11 cellular contexts compared by ENCODE assay signal in genomic region chr17:34979153-34979552, GRCh38. TPM values are rescaled to one million over a fixed set of nuclear protein-coding genes. Genes with fewer than 3 reads are reported as not detected.
A peak's percentile ranks its signal among the peaks of the same experiment; 100 is the strongest.
DNase-seq lines count a peak whose midpoint lies in the region; ATAC-seq and TF ChIP-seq lines count a peak whose summit lies in the region.
"Had no signal": no experiment of that assay in that cellular context is flagged by ENCODE, and none has a peak within 500 bp of the region (broad histone marks: within the 10 kb centered on the region; RNA-seq: fewer than 3 reads in every experiment).

No MANE protein-coding gene starts in this region.

- no peak overlapping the region for H3K27ac ChIP-seq in CD8-positive, alpha-beta memory T cell (ENCODE audit: low read depth, low read length)
- peak overlapping the region; percentile 87; the same call in 1 of the 2 replicates for H3K27ac ChIP-seq in HCT116 (ENCODE audit: low read depth, low read length)

- no peaks in the 10 kb centered on the region for H3K9me2 ChIP-seq in HCT116 (ENCODE audit: insufficient read depth)

- peaks cover 36 to 45% (median 43%) of the 10 kb centered on the region in 3 donors for H3K4me1 Mint-ChIP-seq in CD8-positive, alpha-beta memory T cell
- peaks cover 52% of the 10 kb centered on the region for H3K4me1 Mint-ChIP-seq in activated T-helper 2 cell treated with anti-CD3 and anti-CD28 coated beads, Interferon-gamma antibody, Interleukin-2, Interleukin-4, amounts not matched to agents 10 μg/mL and 5 μg/mL and 100 μg/mL, durations not matched to agents 14 hours and 24 hours and 36 hours (ENCODE audit: low read depth)
- H3K4me1 Mint-ChIP-seq in neural crest cell (peaks cover 40% of the 10 kb centered on the region), endothelial cell (ENCODE audit: unreplicated experiment) (peaks cover 21% of the 10 kb centered on the region)

- H3K36me3 ChIP-seq in CD8-positive, alpha-beta memory T cell (ENCODE audit: insufficient read depth, low read length), result no peaks in the 10 kb centered on the region
- H3K36me3 ChIP-seq in HCT116 (ENCODE audit: control insufficient read depth in 1 of 2, insufficient read depth in 2 of 2, low read length in 2 of 2), result no peaks in the 10 kb centered on the region

- no peaks in the 10 kb centered on the region for H4K20me1 ChIP-seq in HCT116 (ENCODE audit: insufficient read depth)

- no TSS peak for BruUV-seq in HCT116 (replicated peaks; lab: Mats Ljungman, UMichigan)

- RAD21 ChIA-PET in HCT116 (lab: Charles Lee; ENCODE audit: low non-redundant PET in 1 of 2, low total read pairs in 2 of 2, uncharacterized antibody in 2 of 2, unreplicated experiment in 2 of 2), result no interaction called here

- peak overlapping the region; percentile 90 for H3K4me2 ChIP-seq in HCT116 (ENCODE audit: low read length)

- DNase-seq in CD8-positive, alpha-beta memory T cell, result no peak
- DNase-seq in HCT116 (ENCODE audit: low read depth, low spot score) (no peak), neural crest cell (ENCODE audit: low read depth, low spot score) (no peak), GM19240 (ENCODE audit: insufficient read length, low spot score) (no peak), dedifferentiated amniotic fluid mesenchymal stem cell (ENCODE audit: extremely low spot score) (no peak), endothelial cell (ENCODE audit: low spot score) (no peak)
- DNase-seq in activated T-helper 2 cell treated with anti-CD3 and anti-CD28 coated beads, Interferon-gamma antibody, Interleukin-2, Interleukin-4, amounts not matched to agents 10 μg/mL and 5 μg/mL and 100 μg/mL, durations not matched to agents 14 hours and 24 hours and 36 hours (ENCODE audit: low spot score), result no peak
- DNase-seq: central memory CD4-positive, alpha-beta T cell; NCI-H1694; T-helper 9 cell had no signal

- no peak overlapping the region for H3K4me3 ChIP-seq in CD8-positive, alpha-beta memory T cell (ENCODE audit: low read length)
- H3K4me3 ChIP-seq in HCT116 (replicated peaks in 1 of 2; ENCODE audit: low read depth in 1 of 2, low read length in 2 of 2), result peak overlapping the region; percentile 68 to 80; a peak in 3 of 4 replicates

- H3K9me3 Mint-ChIP-seq in CD8-positive, alpha-beta memory T cell, result no peaks in the 10 kb centered on the region
- H3K9me3 Mint-ChIP-seq in activated T-helper 2 cell treated with anti-CD3 and anti-CD28 coated beads, Interferon-gamma antibody, Interleukin-2, Interleukin-4, amounts not matched to agents 10 μg/mL and 5 μg/mL and 100 μg/mL, durations not matched to agents 14 hours and 24 hours and 36 hours, result no peaks in the 10 kb centered on the region
- H3K9me3 Mint-ChIP-seq in neural crest cell (no peaks in the 10 kb centered on the region), endothelial cell (ENCODE audit: unreplicated experiment) (no peaks in the 10 kb centered on the region)

- H3K36me3 Mint-ChIP-seq in CD8-positive, alpha-beta memory T cell, result peaks cover 0 to 22% (median 3%) of the 10 kb centered on the region in 3 donors
- H3K36me3 Mint-ChIP-seq in activated T-helper 2 cell treated with anti-CD3 and anti-CD28 coated beads, Interferon-gamma antibody, Interleukin-2, Interleukin-4, amounts not matched to agents 10 μg/mL and 5 μg/mL and 100 μg/mL, durations not matched to agents 14 hours and 24 hours and 36 hours (ENCODE audit: low read depth), result peaks cover 17% of the 10 kb centered on the region
- peaks cover 7% of the 10 kb centered on the region for H3K36me3 Mint-ChIP-seq in neural crest cell (ENCODE audit: low read depth)
- peaks cover 4% of the 10 kb centered on the region for H3K36me3 Mint-ChIP-seq in endothelial cell (ENCODE audit: low read depth, unreplicated experiment)

- POLR2A ChIA-PET in CD8-positive, alpha-beta memory T cell (lab: Charles Lee), result no interaction called here
- POLR2A ChIA-PET in HCT116 (lab: Charles Lee), result interaction anchor here (1.4 to 1.8 kb wide), 2 partner anchors 10 to 13 kb away, joined by 4 to 5 read pairs; no protein-coding TSS in a partner anchor

- no peak for TF ChIP-seq CTCF in HCT116 (IDR thresholded peaks at IDR 0.05 in 2 of 3, conservative IDR thresholded peaks at IDR 0.05 in 1 of 3; ENCODE audit: borderline replicate concordance in 1 of 3, insufficient read depth in 1 of 3, low read depth in 2 of 3, low read length in 2 of 3)
- TF ChIP-seq CTCF in neural crest cell (conservative IDR thresholded peaks at IDR 0.05), result no peak
- no peak for TF ChIP-seq CTCF in endothelial cell (IDR thresholded peaks at IDR 0.05; ENCODE audit: unreplicated experiment)

- intact Hi-C loops in HCT116 (cut with micrococcal nuclease), result no loop called here
- intact Hi-C loops in activated T-helper 2 cell treated with anti-CD3 and anti-CD28 coated beads, Interferon-gamma antibody, Interleukin-2, Interleukin-4, amounts not matched to agents 10 μg/mL and 5 μg/mL and 100 μg/mL, durations not matched to agents 14 hours and 24 hours and 36 hours (cut with micrococcal nuclease), result no loop called here

- H3K79me2 ChIP-seq in HCT116 (ENCODE audit: insufficient read depth, low read length), result peaks cover 29% of the 10 kb centered on the region

- ATAC-seq in HCT116 (no peak), HG03378 (IDR thresholded peaks at IDR 0.05; ENCODE audit: unreplicated experiment) (no peak)

- H3K4me3 Mint-ChIP-seq in CD8-positive, alpha-beta memory T cell, result peak overlapping the region in 6 of 7 donors; percentile 29 to 94 (median 38)
- H3K4me3 Mint-ChIP-seq in activated T-helper 2 cell treated with anti-CD3 and anti-CD28 coated beads, Interferon-gamma antibody, Interleukin-2, Interleukin-4, amounts not matched to agents 10 μg/mL and 5 μg/mL and 100 μg/mL, durations not matched to agents 14 hours and 24 hours and 36 hours (ENCODE audit: low read depth), result peak overlapping the region; percentile 93
- H3K4me3 Mint-ChIP-seq in neural crest cell (peak overlapping the region; percentile 74), endothelial cell (ENCODE audit: unreplicated experiment) (no peak overlapping the region)

- CTCF ChIA-PET in CD8-positive, alpha-beta memory T cell (lab: Charles Lee), result interaction anchor here (0.7 to 1.4 kb wide), 2 partner anchors 18 to 84 kb away, joined by 3 to 4 read pairs; partner anchors contain the start of genes CCT6B, RFFL and ZNF830
- CTCF ChIA-PET in HCT116 (lab: Charles Lee), result no interaction called here

- TF ChIP-seq RAD21 in HCT116 (IDR thresholded peaks at IDR 0.05; ENCODE audit: low read depth), result no peak

- no peaks in the 10 kb centered on the region for H3K27me3 ChIP-seq in CD8-positive, alpha-beta memory T cell (ENCODE audit: insufficient read depth, low read length, poor library complexity, severe bottlenecking)
- H3K27me3 ChIP-seq in HCT116 (ENCODE audit: insufficient read depth, low read length), result no peaks in the 10 kb centered on the region

- TF ChIP-seq POLR2A in HCT116 (IDR thresholded peaks at IDR 0.05; ENCODE audit: borderline replicate concordance, extremely low read depth, insufficient read depth, insufficient read length), result no peak

- H3K27me3 Mint-ChIP-seq in CD8-positive, alpha-beta memory T cell, result no peaks in the 10 kb centered on the region
- H3K27me3 Mint-ChIP-seq in activated T-helper 2 cell treated with anti-CD3 and anti-CD28 coated beads, Interferon-gamma antibody, Interleukin-2, Interleukin-4, amounts not matched to agents 10 μg/mL and 5 μg/mL and 100 μg/mL, durations not matched to agents 14 hours and 24 hours and 36 hours (ENCODE audit: low read depth), result no peaks in the 10 kb centered on the region
- H3K27me3 Mint-ChIP-seq in neural crest cell (ENCODE audit: low read depth), result no peaks in the 10 kb centered on the region
- peaks cover 7% of the 10 kb centered on the region for H3K27me3 Mint-ChIP-seq in endothelial cell (ENCODE audit: unreplicated experiment)

- peak overlapping the region; percentile 93; the same call in 1 of the 2 replicates for H3K9ac ChIP-seq in HCT116 (ENCODE audit: low read length)

- H3K4me1 ChIP-seq in CD8-positive, alpha-beta memory T cell (ENCODE audit: insufficient read depth, low read length), result peaks cover 37% of the 10 kb centered on the region
- peaks cover 9 to 19% of the 10 kb centered on the region in 2 experiments; a peak in 3 of 4 replicates for H3K4me1 ChIP-seq in HCT116 (ENCODE audit: control insufficient read depth in 1 of 2, insufficient read depth in 2 of 2, low read length in 2 of 2)

- H2AFZ ChIP-seq in HCT116 (ENCODE audit: low read depth, low read length, poor library complexity, severe bottlenecking), result no peak overlapping the region

- peak overlapping the region in 3 of 8 donors; percentile 65 to 99 (median 99) for H3K27ac Mint-ChIP-seq in CD8-positive, alpha-beta memory T cell
- no peak overlapping the region for H3K27ac Mint-ChIP-seq in activated T-helper 2 cell treated with anti-CD3 and anti-CD28 coated beads, Interferon-gamma antibody, Interleukin-2, Interleukin-4, amounts not matched to agents 10 μg/mL and 5 μg/mL and 100 μg/mL, durations not matched to agents 14 hours and 24 hours and 36 hours
- H3K27ac Mint-ChIP-seq in neural crest cell (ENCODE audit: unreplicated experiment) (no peak overlapping the region), endothelial cell (ENCODE audit: unreplicated experiment) (no peak overlapping the region)

- no peaks in the 10 kb centered on the region for H3K9me3 ChIP-seq in CD8-positive, alpha-beta memory T cell (ENCODE audit: low read length)
- no peaks in the 10 kb centered on the region for H3K9me3 ChIP-seq in HCT116 (ENCODE audit: control insufficient read depth in 1 of 2, insufficient read depth in 1 of 2, low read depth in 1 of 2, low read length in 2 of 2)

RNA-seq across cellular contexts. Expression of gene LIG3, which starts 1.2 kb away (rescaled TPM):
- total RNA-seq in CD8-positive, alpha-beta memory T cell, result 10 to 100 TPM; 48.7 to 50.9 TPM
- polyA plus RNA-seq in CD8-positive, alpha-beta memory T cell, result 14.7 TPM
- total RNA-seq in HCT116 (2021; ENCODE audit: unreplicated experiment), result 49.4 TPM
- polyA plus RNA-seq in HCT116 (2012), result 26.2 and 28.8 TPM in 2 replicates
- total RNA-seq in activated T-helper 2 cell treated with anti-CD3 and anti-CD28 coated beads, Interferon-gamma antibody, Interleukin-2, Interleukin-4, amounts not matched to agents 10 μg/mL and 5 μg/mL and 100 μg/mL, durations not matched to agents 14 hours and 24 hours and 36 hours, result 56.3 and 65.7 TPM in 2 replicates
- total RNA-seq in neural crest cell, result 110 and 126 TPM in 2 replicates
- 42.1 TPM for total RNA-seq in endothelial cell (ENCODE audit: unreplicated experiment)

RNA-seq across cellular contexts. Expression of gene ZNF830, which starts 17.8 kb away (rescaled TPM):
- total RNA-seq in CD8-positive, alpha-beta memory T cell, result 10 to 100 TPM; 22.7 to 26.7 TPM
- polyA plus RNA-seq in CD8-positive, alpha-beta memory T cell, result 25.2 TPM
- total RNA-seq in HCT116 (2021; ENCODE audit: unreplicated experiment), result 11.1 TPM
- 6.4 and 8.4 TPM in 2 replicates for polyA plus RNA-seq in HCT116 (2012)
- 23.8 and 24.9 TPM in 2 replicates for total RNA-seq in activated T-helper 2 cell treated with anti-CD3 and anti-CD28 coated beads, Interferon-gamma antibody, Interleukin-2, Interleukin-4, amounts not matched to agents 10 μg/mL and 5 μg/mL and 100 μg/mL, durations not matched to agents 14 hours and 24 hours and 36 hours
- total RNA-seq in neural crest cell, result 21.2 TPM in 2 replicates
- total RNA-seq in endothelial cell (ENCODE audit: unreplicated experiment), result 18.5 TPM

RNA-seq across cellular contexts. Expression of gene CCT6B, which starts 17.9 kb away (rescaled TPM):
- 1 to 10 TPM in 1 of 2 experiments, under 1 TPM in 1; 0.90 to 1.8 TPM for total RNA-seq in CD8-positive, alpha-beta memory T cell
- polyA plus RNA-seq in CD8-positive, alpha-beta memory T cell, result 0.74 TPM
- 1.1 TPM for total RNA-seq in HCT116 (2021; ENCODE audit: unreplicated experiment)
- polyA plus RNA-seq in HCT116 (2012), result 1.1 TPM in 2 replicates
- total RNA-seq in activated T-helper 2 cell treated with anti-CD3 and anti-CD28 coated beads, Interferon-gamma antibody, Interleukin-2, Interleukin-4, amounts not matched to agents 10 μg/mL and 5 μg/mL and 100 μg/mL, durations not matched to agents 14 hours and 24 hours and 36 hours, result 1.4 and 1.5 TPM in 2 replicates
- 2.3 and 2.5 TPM in 2 replicates for total RNA-seq in neural crest cell
- total RNA-seq in endothelial cell (ENCODE audit: unreplicated experiment), result 3.9 TPM
